Comparison of ENCODE assay signal across 8 cellular contexts in genomic region chr19:2207991-2208860, GRCh38. TPM values are rescaled to one million over a fixed set of nuclear protein-coding genes. Genes with fewer than 3 reads are reported as not detected.
DNase-seq lines count a peak whose midpoint lies in the region; ATAC-seq and TF ChIP-seq lines count a peak whose summit lies in the region.

No MANE protein-coding gene starts in this region.

- peak; percentile 18 for TF ChIP-seq CTCF in DND-41 (IDR thresholded peaks at IDR 0.05; ENCODE audit: borderline replicate concordance, extremely low read depth, low read length, poor library complexity, severe bottlenecking)
- peak; percentile 25 for TF ChIP-seq CTCF in osteoblast (IDR thresholded peaks at IDR 0.05; ENCODE audit: extremely low read depth, low read depth, low read length)

- no peak overlapping the region for H3K9ac ChIP-seq in DND-41 (ENCODE audit: low read depth, low read length)

- H3K4me1 ChIP-seq in DND-41 (ENCODE audit: insufficient read depth, low read length) (no peaks in the 10 kb centered on the region), osteoblast (ENCODE audit: insufficient read depth, low read length) (peaks cover 7% of the 10 kb centered on the region)

- ATAC-seq in DND-41 (ENCODE audit: insufficient read depth, low read depth) (peak; percentile 25; the same call in 1 of the 3 replicates), GM21717 (IDR thresholded peaks at IDR 0.05; ENCODE audit: unreplicated experiment) (no peak), HG03521 (IDR thresholded peaks at IDR 0.05; ENCODE audit: unreplicated experiment) (no peak)

- H3K27me3 ChIP-seq in DND-41 (ENCODE audit: insufficient read depth, low read length, poor library complexity) (no peaks in the 10 kb centered on the region), osteoblast (ENCODE audit: insufficient read depth, low read length) (no peaks in the 10 kb centered on the region)

- H2AFZ ChIP-seq in DND-41 (ENCODE audit: low read depth, low read length) (no peak overlapping the region), osteoblast (ENCODE audit: low read length) (no peak overlapping the region)

- DNase-seq in DND-41 (peak; percentile 33), NAMALWA (ENCODE audit: low spot score) (peak; percentile 50), epidermal melanocyte (ENCODE audit: insufficient read length, low spot score) (peak; percentile 73), osteoblast (ENCODE audit: insufficient read length, low spot score, missing footprints) (peak; percentile 100), NCI-H128 (lab: John Stamatoyannopoulos, UW; ENCODE audit: unreplicated experiment) (no peak), midbrain (lab: John Stamatoyannopoulos, UW) (no peak)

- H4K20me1 ChIP-seq in DND-41 (ENCODE audit: insufficient read depth, low read length) = peaks cover 52% of the 10 kb centered on the region
- peaks cover 14% of the 10 kb centered on the region for H4K20me1 ChIP-seq in osteoblast (ENCODE audit: insufficient read depth, low read length)

- H3K4me2 ChIP-seq in DND-41 (ENCODE audit: insufficient read depth, low read length) = no peak overlapping the region
- no peak overlapping the region for H3K4me2 ChIP-seq in osteoblast (ENCODE audit: insufficient read depth, low read length)

- no peak overlapping the region for H3K4me3 ChIP-seq in DND-41 (ENCODE audit: low read depth in 1 of 2, low read length in 2 of 2)
- H3K4me3 ChIP-seq in osteoblast (ENCODE audit: insufficient read depth, low read length) = no peak overlapping the region

- peaks cover 42% of the 10 kb centered on the region for H3K79me2 ChIP-seq in DND-41 (ENCODE audit: insufficient read depth, low read length)
- peaks cover 62% of the 10 kb centered on the region for H3K79me2 ChIP-seq in osteoblast (ENCODE audit: insufficient read depth, low read length)

- H3K9me3 ChIP-seq in DND-41 (ENCODE audit: insufficient read depth, low read length, severe bottlenecking) = no peaks in the 10 kb centered on the region
- H3K9me3 ChIP-seq in osteoblast (ENCODE audit: low read depth, low read length) = no peaks in the 10 kb centered on the region

- H3K36me3 ChIP-seq in DND-41 (ENCODE audit: insufficient read depth, low read length) (peaks cover 97% of the 10 kb centered on the region), osteoblast (ENCODE audit: insufficient read depth, low read length) (peaks cover 70% of the 10 kb centered on the region)

- H3K27ac ChIP-seq in DND-41 (ENCODE audit: low read length) (no peak overlapping the region), osteoblast (ENCODE audit: low read depth, low read length) (peak overlapping the region; percentile 41)

RNA-seq across cellular contexts. Expression of gene PLEKHJ1, which starts 27.9 kb away (rescaled TPM):
- total RNA-seq in osteoblast = 32.1 and 43.4 TPM in 2 replicates

RNA-seq across cellular contexts. Expression of gene SF3A2, which starts 28.4 kb away (rescaled TPM):
- 27.1 and 27.9 TPM in 2 replicates for total RNA-seq in osteoblast

RNA-seq across cellular contexts. Expression of gene AMH, which starts 40.9 kb away (rescaled TPM):
- total RNA-seq in osteoblast = under 0.01 and 0.29 TPM in 2 replicates

RNA-seq across cellular contexts. Expression of gene DOT1L, which starts 44.5 kb away (rescaled TPM):
- 6.9 and 7.1 TPM in 2 replicates for total RNA-seq in osteoblast

RNA-seq across cellular contexts. Expression of gene JSRP1, which starts 48.0 kb away (rescaled TPM):
- total RNA-seq in osteoblast = 0.72 TPM in 1 of 2 replicates, not detected in the other

Comparison
In these comparisons a context has a peak if more than half of its experiments do, and no peak if none do; other contexts are left out.
1. DNase-seq: peak in DND-41 (single experiment), NAMALWA (single experiment), epidermal melanocyte (single experiment) and osteoblast (single experiment); none in NCI-H128 (single experiment) and midbrain (single experiment).